ENCODE assay signal across 8 cellular contexts in genomic region chr20:4972506-4973251, GRCh38. TPM values are rescaled to one million over a fixed set of nuclear protein-coding genes. Genes with fewer than 3 reads are reported as not detected.
DNase-seq lines count a peak whose midpoint lies in the region; ATAC-seq and TF ChIP-seq lines count a peak whose summit lies in the region.

No MANE protein-coding gene starts in this region.

- intact Hi-C loops in body of pancreas (cut with DNase I), result no loop called here
- intact Hi-C loops in psoas muscle (cut with DNase I), result no loop called here

- H3K4me1 ChIP-seq in body of pancreas (peaks cover 24% of the 10 kb centered on the region), psoas muscle (peaks cover 11% of the 10 kb centered on the region)

- H3K9me3 ChIP-seq in body of pancreas (no peaks in the 10 kb centered on the region), psoas muscle (no peaks in the 10 kb centered on the region)

- H3K27me3 ChIP-seq in GM06990 (replicated peaks; ENCODE audit: control insufficient read depth, insufficient read depth, low read length) (no peaks in the 10 kb centered on the region), body of pancreas (no peaks in the 10 kb centered on the region), psoas muscle (ENCODE audit: insufficient read depth in 3 of 3, low read length in 2 of 3) (no peaks in the 10 kb centered on the region)

- TF ChIP-seq POLR2A in body of pancreas (IDR thresholded peaks at IDR 0.05), result no peak

- H3K27ac ChIP-seq in body of pancreas, result peak overlapping the region in 3 of 4 donors; percentile 1 to 65 (median 61)
- no peak overlapping the region for H3K27ac ChIP-seq in psoas muscle

- TF ChIP-seq CTCF in GM06990 (IDR thresholded peaks at IDR 0.05; ENCODE audit: insufficient read depth, low read length, poor library complexity, severe bottlenecking) (no peak), body of pancreas (IDR thresholded peaks at IDR 0.05) (no peak), psoas muscle (IDR thresholded peaks at IDR 0.05) (no peak)

- 72 to 74% methylated on average over 12 of the region's 12 CpGs for WGBS in body of pancreas, 2 donors
- 65 to 81% (median 74%) methylated on average over 12 of the region's 12 CpGs for WGBS in psoas muscle, 3 donors

- ATAC-seq in body of pancreas (peak; percentile 33), psoas muscle (no peak), GM18873 (IDR thresholded peaks at IDR 0.05; ENCODE audit: low FRiP score, unreplicated experiment) (no peak)

- H3K36me3 ChIP-seq in GM06990 (ENCODE audit: control insufficient read depth, insufficient read depth, low read length) (no peaks in the 10 kb centered on the region; the same call in 1 of the 2 replicates), body of pancreas (replicated peaks in 1 of 2; ENCODE audit: insufficient read depth in 1 of 2, low read depth in 2 of 2) (no peaks in the 10 kb centered on the region), psoas muscle (ENCODE audit: insufficient read depth in 1 of 2, low read depth in 1 of 2) (peaks cover 0 to 27% of the 10 kb centered on the region in 2 donors)

- DNase-seq in GM06990 (ENCODE audit: extremely low read depth, insufficient read length) (no peak), NCI-H1105 (lab: John Stamatoyannopoulos, UW) (peak; percentile 28), body of pancreas (no peak), psoas muscle (no peak), mucosa of gallbladder (ENCODE audit: low spot score) (no peak), NCI-H524 treated with DMSO at 0.1 percent for 48 hours (lab: John Stamatoyannopoulos, UW) (no peak)
- no peak for DNase-seq in activated CD8-positive, alpha-beta memory T cell treated with anti-CD3 and anti-CD28 coated beads, Interleukin-2, amount 50 U/mL, for 4 hours

- H3K4me3 ChIP-seq in GM06990 (replicated peaks; ENCODE audit: low read depth, low read length) (peak overlapping the region; percentile 53), body of pancreas (no peak overlapping the region), psoas muscle (peak overlapping the region; percentile 47)

RNA-seq across cellular contexts. Expression of gene SLC23A2, which starts 28.6 kb away (rescaled TPM):
- total RNA-seq in body of pancreas, result 10 to 100 TPM; 12.2 TPM
- 1 to 10 TPM; 3.4 to 4.9 (median 4.2) TPM for total RNA-seq in psoas muscle
- 1 to 10 TPM in 2 of 3 donors, under 1 TPM in 1; 0.87 to 1.4 (median 1.2) TPM for polyA plus RNA-seq in psoas muscle
- 15.1 TPM for total RNA-seq in mucosa of gallbladder

Comparison
In these comparisons a context has a peak if more than half of its experiments do, and no peak if none do; other contexts are left out.
1. H3K4me3 ChIP-seq: peak in GM06990 (single experiment) and psoas muscle (single experiment); none in body of pancreas (0 of 2).